Comparison of ENCODE assay signal across 8 cellular contexts in the genomic region with DNA sequence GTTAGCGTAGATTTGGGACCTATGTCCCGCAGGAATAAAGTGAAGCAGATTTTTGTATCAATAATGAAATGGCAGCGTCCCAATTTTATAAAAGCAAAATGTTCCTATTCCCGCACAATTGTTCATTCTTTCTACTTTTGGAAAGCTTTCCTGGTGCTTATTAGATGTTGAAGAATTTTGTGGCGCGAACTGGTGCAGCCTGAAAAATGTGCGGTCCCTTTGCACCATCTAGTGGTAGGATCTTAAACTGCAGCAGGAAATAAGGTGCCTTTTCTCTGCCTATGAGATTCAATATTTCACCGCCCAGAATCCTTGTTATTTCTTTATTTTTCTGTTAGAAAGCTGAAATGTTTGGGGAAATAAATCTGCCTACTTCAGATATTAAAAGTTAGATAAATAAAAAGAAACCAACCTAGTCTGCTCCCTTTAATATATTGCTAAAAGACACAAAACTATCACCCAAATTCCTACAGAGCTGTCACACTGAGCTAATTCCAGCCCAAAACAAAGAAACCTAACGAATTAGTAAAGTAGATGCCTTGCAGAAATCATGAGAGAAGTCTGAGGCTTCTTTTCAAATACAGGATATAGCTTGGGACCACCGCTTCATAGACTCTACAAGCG.
DNase-seq lines count a peak whose midpoint lies in the region; ATAC-seq, FAIRE-seq and TF ChIP-seq lines count a peak whose summit lies in the region.

No MANE protein-coding gene starts in this region.

- H3K27ac ChIP-seq in VCaP (no peak overlapping the region), H1 (ENCODE audit: low read depth, low read length) (no peak overlapping the region), suprapubic skin (no peak overlapping the region)

- peak; percentile 94 to 95 for TF ChIP-seq RAD21 in H1 (IDR thresholded peaks at IDR 0.05 in 1 of 2, conservative IDR thresholded peaks at IDR 0.05 in 1 of 2; ENCODE audit: low read depth in 2 of 2, low read length in 2 of 2)

- H3K9me3 ChIP-seq in H1 (ENCODE audit: insufficient read depth in 2 of 2, low read depth in 1 of 2, low read length in 1 of 2): no peaks in the 10 kb centered on the region
- no peaks in the 10 kb centered on the region for H3K9me3 ChIP-seq in suprapubic skin

- CTCF ChIA-PET in H1 (lab: Charles Lee; ENCODE audit: partially characterized antibody): interaction anchor here (0.5 to 3.7 kb wide), 59 partner anchors 9 to 1096 kb away, joined by 3 to 50 read pairs (median 4); no protein-coding TSS in a partner anchor

- no peak overlapping the region for H3K23ac ChIP-seq in H1 (ENCODE audit: insufficient read length)

- H4K20me1 ChIP-seq in H1 (replicated peaks in 1 of 2; ENCODE audit: control insufficient read depth in 1 of 2, insufficient read depth in 2 of 2, low read length in 2 of 2): no peaks in the 10 kb centered on the region

- no peak overlapping the region for H3K14ac ChIP-seq in H1 (ENCODE audit: insufficient read length)

- WGBS in H1 (ENCODE audit: extremely low coverage in 1 of 2, insufficient coverage in 1 of 2, insufficient read length in 1 of 2, insufficient replicate concordance in 2 of 2, low coverage in 1 of 2, low lambda C conversion rate in 2 of 2, missing lambda C conversion rate in 1 of 2), 2 experiments: 42% methylated on average over 11 of the region's 11 CpGs; no CpG with 5 or more reads in 1 of the 2 experiments
- WGBS in suprapubic skin: 35% methylated on average over 11 of the region's 11 CpGs

- intact Hi-C loops in Right ventricle myocardium inferior (cut with DNase I): loop anchor here (2.0 to 10.0 kb wide), 3 partner anchors 174 to 1087 kb away; no protein-coding TSS in a partner anchor
- intact Hi-C loops in cardiac septum (cut with DNase I): loop anchor here (2.0 to 5.0 kb wide), 2 partner anchors 94 to 189 kb away; no protein-coding TSS in a partner anchor

- no peak overlapping the region for H2BK20ac ChIP-seq in H1 (ENCODE audit: low read length)

- no peak overlapping the region for H4K91ac ChIP-seq in H1 (replicated peaks; ENCODE audit: insufficient read length, low read length)

- H3K4ac ChIP-seq in H1 (replicated peaks; ENCODE audit: insufficient read length, low read depth, low read length): no peak overlapping the region

- no peak overlapping the region for H3K56ac ChIP-seq in H1 (replicated peaks; ENCODE audit: insufficient read length, low read depth, low read length)

- H4K8ac ChIP-seq in H1 (ENCODE audit: extremely low read depth, insufficient read depth, low read length): no peak overlapping the region

- TF ChIP-seq CTCF in VCaP (conservative IDR thresholded peaks at IDR 0.05) (peak; percentile 95), H1 (IDR thresholded peaks at IDR 0.05; ENCODE audit: control extremely low read depth in 1 of 3, insufficient read depth in 1 of 3, low read depth in 1 of 3, low read length in 3 of 3) (peak; percentile 46 to 80 (median 77)), suprapubic skin (IDR thresholded peaks at IDR 0.05) (peak; percentile 88 to 90)

- no peak overlapping the region for H2AK5ac ChIP-seq in H1 (ENCODE audit: low read depth, low read length)

- POLR2A ChIA-PET in H1 (lab: Charles Lee; ENCODE audit: partially characterized antibody): no interaction called here

- H3K23me2 ChIP-seq in H1 (ENCODE audit: low read depth, low read length): no peaks in the 10 kb centered on the region; the same call in 1 of the 2 replicates

- no peak overlapping the region for H2BK120ac ChIP-seq in H1 (replicated peaks; ENCODE audit: low read depth, low read length)

- no peaks in the 10 kb centered on the region for H3K79me1 ChIP-seq in H1 (ENCODE audit: low read depth, low read length)

- H3K4me3 ChIP-seq in H1 (ENCODE audit: extremely low read depth in 1 of 4, insufficient read depth in 2 of 4, low read depth in 3 of 4, low read length in 4 of 4) (no peak overlapping the region), suprapubic skin (no peak overlapping the region)

- no peak overlapping the region for H2AFZ ChIP-seq in H1 (ENCODE audit: low read length)

- no peak for DNase-seq in Right ventricle myocardium inferior (ENCODE audit: missing footprints)
- no peak for DNase-seq in cardiac septum (ENCODE audit: low spot score)
- DNase-seq in NCI-H2029 (lab: John Stamatoyannopoulos, UW): peak; percentile 54
- DNase-seq in H1 (ENCODE audit: low read depth in 1 of 2, low spot score in 2 of 2): no peak
- DNase-seq in midbrain (lab: John Stamatoyannopoulos, UW): peak; percentile 90
- DNase-seq in suprapubic skin (ENCODE audit: low spot score in 2 of 2): no peak
- DNase-seq in T1000 (lab: John Stamatoyannopoulos, UW): no peak

- H2BK15ac ChIP-seq in H1 (ENCODE audit: low read length): no peak overlapping the region

- H3K27me3 ChIP-seq in H1 (replicated peaks in 1 of 4; ENCODE audit: control insufficient read depth in 3 of 4, extremely low read depth in 1 of 4, insufficient read depth in 3 of 4, low read length in 3 of 4): no peaks in the 10 kb centered on the region
- no peaks in the 10 kb centered on the region for H3K27me3 ChIP-seq in suprapubic skin

- no peak overlapping the region for H3K4me2 ChIP-seq in H1 (ENCODE audit: insufficient read depth in 1 of 2, low read depth in 2 of 2, low read length in 2 of 2)

- H3K36me3 ChIP-seq in H1 (ENCODE audit: control insufficient read depth in 2 of 4, insufficient read depth in 4 of 4, low read length in 3 of 4): no peaks in the 10 kb centered on the region
- H3K36me3 ChIP-seq in suprapubic skin: no peaks in the 10 kb centered on the region

- H2BK12ac ChIP-seq in H1 (ENCODE audit: low read depth, low read length): no peak overlapping the region

- no peaks in the 10 kb centered on the region for H3K79me2 ChIP-seq in H1 (ENCODE audit: control insufficient read depth in 1 of 2, insufficient read depth in 2 of 2, low read length in 2 of 2)

- H3K4me1 ChIP-seq in H1 (replicated peaks in 1 of 4; ENCODE audit: control insufficient read depth in 3 of 4, insufficient read depth in 4 of 4, low read length in 3 of 4) (no peaks in the 10 kb centered on the region; a peak in 1 of 7 replicates), suprapubic skin (no peaks in the 10 kb centered on the region)

- no peak overlapping the region for H2BK5ac ChIP-seq in H1 (ENCODE audit: low read depth, low read length)

- peak; percentile 61 for ATAC-seq in Right ventricle myocardium inferior

- TF ChIP-seq EP300 in H1 (IDR thresholded peaks at IDR 0.05; ENCODE audit: borderline replicate concordance in 1 of 2, low read depth in 2 of 2, low read length in 2 of 2) (no peak), suprapubic skin (IDR thresholded peaks at IDR 0.05) (no peak)

- TF ChIP-seq POLR2A in H1 (IDR thresholded peaks at IDR 0.05; ENCODE audit: control extremely low read depth in 1 of 2, low read depth in 2 of 2, low read length in 2 of 2) (no peak), suprapubic skin (IDR thresholded peaks at IDR 0.05) (no peak)

- no peak overlapping the region for H3K9ac ChIP-seq in H1 (replicated peaks in 1 of 4; ENCODE audit: extremely low read depth in 1 of 4, low read depth in 3 of 4, low read length in 3 of 4)

- H3K18ac ChIP-seq in H1 (ENCODE audit: extremely low read depth, low read length): no peak overlapping the region

- FAIRE-seq in H1 (lab: Jason Lieb, UNC): peak; percentile 88

- H4K5ac ChIP-seq in H1 (ENCODE audit: insufficient read length, low read depth, low read length): no peak overlapping the region

TF ChIP-seq in H1, 55 proteins besides CTCF, POLR2A, EP300 and RAD21:
- TF ChIP-seq GTF2F1 (IDR thresholded peaks at IDR 0.05; ENCODE audit: borderline replicate concordance, low read depth, low read length) (no peak), TEAD4 (IDR thresholded peaks at IDR 0.05; ENCODE audit: low read depth, low read length) (peak; percentile 72; the same call in 1 of the 2 replicates)
TF ChIP-seq in H1: peak in this region for 1.

Comparison
In these comparisons a context has a peak if more than half of its experiments do, and no peak if none do; other contexts are left out.
1. DNase-seq: peak in NCI-H2029 (single experiment) and midbrain (single experiment); none in Right ventricle myocardium inferior (single experiment), cardiac septum (single experiment), H1 (0 of 2), suprapubic skin (0 of 2) and T1000 (single experiment).
2. Peak in every context shown above with its lines, with median percentiles within 50 percentile points of each other: CTCF ChIP-seq.